1 cellular context compared by ENCODE assay signal in the genomic region with DNA sequence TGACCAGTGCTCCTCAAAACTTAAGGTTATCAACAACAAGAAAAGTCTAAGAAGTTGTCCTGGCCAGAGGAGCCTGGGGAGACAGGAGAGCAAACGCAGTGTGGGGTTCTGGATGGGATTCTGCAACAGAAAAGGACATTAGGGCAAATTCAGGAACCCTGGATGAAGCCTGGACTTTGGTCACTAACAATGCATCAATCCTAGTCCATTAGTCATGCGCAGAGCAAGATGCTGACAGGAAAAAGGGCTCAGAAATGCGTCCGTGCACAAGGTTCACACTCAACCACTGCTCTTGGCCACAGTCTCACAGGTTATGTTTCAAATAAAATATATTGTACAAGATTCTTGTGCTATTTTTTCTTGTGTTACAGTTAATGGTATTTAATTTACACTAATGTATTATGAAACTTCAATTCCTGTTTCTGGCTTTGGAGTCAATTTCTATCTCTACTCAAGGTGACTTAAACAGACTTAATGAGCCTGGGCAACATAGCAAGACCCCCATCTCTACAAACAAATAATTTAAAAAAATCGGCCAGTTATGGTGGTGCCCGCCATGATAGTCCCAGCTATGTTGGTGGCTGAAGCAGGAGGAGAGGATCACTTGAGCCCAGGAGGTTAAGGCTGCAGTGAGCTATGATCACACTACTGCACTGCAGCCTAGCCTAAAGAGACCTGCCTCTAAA.
TF ChIP-seq lines count a peak whose summit lies in the region.

No MANE protein-coding gene starts in this region.

TF ChIP-seq in HepG2, 621 proteins besides CTCF, POLR2A, EP300 and RAD21 (continued from another document and continues in another):
- TF ChIP-seq HDAC1 (CRISPR knock-in tag; IDR thresholded peaks at IDR 0.05) (peak; percentile 25; the same call in 1 of the 2 replicates), ELF3 (CRISPR knock-in tag; IDR thresholded peaks at IDR 0.05) (peak; percentile 41; the same call in 1 of the 2 replicates), MED13 (CRISPR knock-in tag; IDR thresholded peaks at IDR 0.05) (no peak), ZNF44 (CRISPR knock-in tag; IDR thresholded peaks at IDR 0.05) (no peak), MEIS2 (CRISPR knock-in tag; IDR thresholded peaks at IDR 0.05) (0 out of 2 replicates have a peak, but pooled peaks have one; percentile 45), DR1 (CRISPR knock-in tag; IDR thresholded peaks at IDR 0.05) (no peak), ASH2L (IDR thresholded peaks at IDR 0.05; ENCODE audit: insufficient read length, low read depth, low read length) (peak; percentile 26), ZNF772 (CRISPR knock-in tag; IDR thresholded peaks at IDR 0.05) (no peak), ELF1 (CRISPR knock-in tag; IDR thresholded peaks at IDR 0.05) (0 out of 2 replicates have a peak, but pooled peaks have one; percentile 37), ZFP41 (CRISPR knock-in tag; IDR thresholded peaks at IDR 0.05; ENCODE audit: borderline replicate concordance) (no peak), KDM1A (CRISPR knock-in tag; IDR thresholded peaks at IDR 0.05) (peak; percentile 39; the same call in 1 of the 2 replicates), IRF2 (CRISPR knock-in tag; IDR thresholded peaks at IDR 0.05) (peak; percentile 45; the same call in 1 of the 2 replicates), ZNF354B (CRISPR knock-in tag; IDR thresholded peaks at IDR 0.05) (no peak), EZH2 (conservative IDR thresholded peaks at IDR 0.05; ENCODE audit: low read depth, low read length) (no peak), ZNF891 (CRISPR knock-in tag; IDR thresholded peaks at IDR 0.05) (no peak), XRCC5 (optimal IDR thresholded peaks at IDR 0.05; ENCODE audit: low read length) (peak; percentile 38), HOXA5 (CRISPR knock-in tag; IDR thresholded peaks at IDR 0.05) (peak; percentile 60; the same call in 1 of the 2 replicates), ZNF766 (CRISPR knock-in tag; IDR thresholded peaks at IDR 0.05; ENCODE audit: borderline replicate concordance) (no peak), ZFP36L2 (CRISPR knock-in tag; IDR thresholded peaks at IDR 0.05) (no peak), ZNF501 (CRISPR knock-in tag; IDR thresholded peaks at IDR 0.05) (0 out of 2 replicates have a peak, but pooled peaks have one; percentile 0), PITX1 (CRISPR knock-in tag; IDR thresholded peaks at IDR 0.05) (0 out of 2 replicates have a peak, but pooled peaks have one; percentile 28), NFKB2 (CRISPR knock-in tag; IDR thresholded peaks at IDR 0.05; ENCODE audit: borderline replicate concordance) (no peak), SPEN (CRISPR knock-in tag; IDR thresholded peaks at IDR 0.05; ENCODE audit: low read depth) (peak; percentile 26; the same call in 1 of the 2 replicates), FOXO1 (CRISPR knock-in tag; IDR thresholded peaks at IDR 0.05) (no peak), ZNF446 (CRISPR knock-in tag; IDR thresholded peaks at IDR 0.05) (no peak), ZNF644 (CRISPR knock-in tag; IDR thresholded peaks at IDR 0.05; ENCODE audit: low read depth) (peak; percentile 56; the same call in 1 of the 2 replicates), ZNF724P (CRISPR knock-in tag; IDR thresholded peaks at IDR 0.05; ENCODE audit: borderline replicate concordance) (no peak), ELF4 (CRISPR knock-in tag; IDR thresholded peaks at IDR 0.05; ENCODE audit: borderline replicate concordance) (0 out of 2 replicates have a peak, but pooled peaks have one; percentile 16)
- TF ChIP-seq, protein P1, sequence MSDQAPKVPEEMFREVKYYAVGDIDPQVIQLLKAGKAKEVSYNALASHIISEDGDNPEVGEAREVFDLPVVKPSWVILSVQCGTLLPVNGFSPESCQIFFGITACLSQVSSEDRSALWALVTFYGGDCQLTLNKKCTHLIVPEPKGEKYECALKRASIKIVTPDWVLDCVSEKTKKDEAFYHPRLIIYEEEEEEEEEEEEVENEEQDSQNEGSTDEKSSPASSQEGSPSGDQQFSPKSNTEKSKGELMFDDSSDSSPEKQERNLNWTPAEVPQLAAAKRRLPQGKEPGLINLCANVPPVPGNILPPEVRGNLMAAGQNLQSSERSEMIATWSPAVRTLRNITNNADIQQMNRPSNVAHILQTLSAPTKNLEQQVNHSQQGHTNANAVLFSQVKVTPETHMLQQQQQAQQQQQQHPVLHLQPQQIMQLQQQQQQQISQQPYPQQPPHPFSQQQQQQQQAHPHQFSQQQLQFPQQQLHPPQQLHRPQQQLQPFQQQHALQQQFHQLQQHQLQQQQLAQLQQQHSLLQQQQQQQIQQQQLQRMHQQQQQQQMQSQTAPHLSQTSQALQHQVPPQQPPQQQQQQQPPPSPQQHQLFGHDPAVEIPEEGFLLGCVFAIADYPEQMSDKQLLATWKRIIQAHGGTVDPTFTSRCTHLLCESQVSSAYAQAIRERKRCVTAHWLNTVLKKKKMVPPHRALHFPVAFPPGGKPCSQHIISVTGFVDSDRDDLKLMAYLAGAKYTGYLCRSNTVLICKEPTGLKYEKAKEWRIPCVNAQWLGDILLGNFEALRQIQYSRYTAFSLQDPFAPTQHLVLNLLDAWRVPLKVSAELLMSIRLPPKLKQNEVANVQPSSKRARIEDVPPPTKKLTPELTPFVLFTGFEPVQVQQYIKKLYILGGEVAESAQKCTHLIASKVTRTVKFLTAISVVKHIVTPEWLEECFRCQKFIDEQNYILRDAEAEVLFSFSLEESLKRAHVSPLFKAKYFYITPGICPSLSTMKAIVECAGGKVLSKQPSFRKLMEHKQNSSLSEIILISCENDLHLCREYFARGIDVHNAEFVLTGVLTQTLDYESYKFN (CRISPR knock-in tag; conservative IDR thresholded peaks at IDR 0.05) = peak; percentile 75
- TF ChIP-seq, protein P2, sequence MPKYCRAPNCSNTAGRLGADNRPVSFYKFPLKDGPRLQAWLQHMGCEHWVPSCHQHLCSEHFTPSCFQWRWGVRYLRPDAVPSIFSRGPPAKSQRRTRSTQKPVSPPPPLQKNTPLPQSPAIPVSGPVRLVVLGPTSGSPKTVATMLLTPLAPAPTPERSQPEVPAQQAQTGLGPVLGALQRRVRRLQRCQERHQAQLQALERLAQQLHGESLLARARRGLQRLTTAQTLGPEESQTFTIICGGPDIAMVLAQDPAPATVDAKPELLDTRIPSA (CRISPR knock-in tag; IDR thresholded peaks at IDR 0.05; ENCODE audit: borderline replicate concordance) = no peak
- TF ChIP-seq, protein P3, sequence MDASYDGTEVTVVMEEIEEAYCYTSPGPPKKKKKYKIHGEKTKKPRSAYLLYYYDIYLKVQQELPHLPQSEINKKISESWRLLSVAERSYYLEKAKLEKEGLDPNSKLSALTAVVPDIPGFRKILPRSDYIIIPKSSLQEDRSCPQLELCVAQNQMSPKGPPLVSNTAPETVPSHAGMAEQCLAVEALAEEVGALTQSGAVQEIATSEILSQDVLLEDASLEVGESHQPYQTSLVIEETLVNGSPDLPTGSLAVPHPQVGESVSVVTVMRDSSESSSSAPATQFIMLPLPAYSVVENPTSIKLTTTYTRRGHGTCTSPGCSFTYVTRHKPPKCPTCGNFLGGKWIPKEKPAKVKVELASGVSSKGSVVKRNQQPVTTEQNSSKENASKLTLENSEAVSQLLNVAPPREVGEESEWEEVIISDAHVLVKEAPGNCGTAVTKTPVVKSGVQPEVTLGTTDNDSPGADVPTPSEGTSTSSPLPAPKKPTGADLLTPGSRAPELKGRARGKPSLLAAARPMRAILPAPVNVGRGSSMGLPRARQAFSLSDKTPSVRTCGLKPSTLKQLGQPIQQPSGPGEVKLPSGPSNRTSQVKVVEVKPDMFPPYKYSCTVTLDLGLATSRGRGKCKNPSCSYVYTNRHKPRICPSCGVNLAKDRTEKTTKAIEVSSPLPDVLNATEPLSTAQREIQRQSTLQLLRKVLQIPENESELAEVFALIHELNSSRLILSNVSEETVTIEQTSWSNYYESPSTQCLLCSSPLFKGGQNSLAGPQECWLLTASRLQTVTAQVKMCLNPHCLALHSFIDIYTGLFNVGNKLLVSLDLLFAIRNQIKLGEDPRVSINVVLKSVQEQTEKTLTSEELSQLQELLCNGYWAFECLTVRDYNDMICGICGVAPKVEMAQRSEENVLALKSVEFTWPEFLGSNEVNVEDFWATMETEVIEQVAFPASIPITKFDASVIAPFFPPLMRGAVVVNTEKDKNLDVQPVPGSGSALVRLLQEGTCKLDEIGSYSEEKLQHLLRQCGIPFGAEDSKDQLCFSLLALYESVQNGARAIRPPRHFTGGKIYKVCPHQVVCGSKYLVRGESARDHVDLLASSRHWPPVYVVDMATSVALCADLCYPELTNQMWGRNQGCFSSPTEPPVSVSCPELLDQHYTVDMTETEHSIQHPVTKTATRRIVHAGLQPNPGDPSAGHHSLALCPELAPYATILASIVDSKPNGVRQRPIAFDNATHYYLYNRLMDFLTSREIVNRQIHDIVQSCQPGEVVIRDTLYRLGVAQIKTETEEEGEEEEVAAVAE (CRISPR knock-in tag; IDR thresholded peaks at IDR 0.05; ENCODE audit: borderline replicate concordance) = no peak
- TF ChIP-seq, protein P4, sequence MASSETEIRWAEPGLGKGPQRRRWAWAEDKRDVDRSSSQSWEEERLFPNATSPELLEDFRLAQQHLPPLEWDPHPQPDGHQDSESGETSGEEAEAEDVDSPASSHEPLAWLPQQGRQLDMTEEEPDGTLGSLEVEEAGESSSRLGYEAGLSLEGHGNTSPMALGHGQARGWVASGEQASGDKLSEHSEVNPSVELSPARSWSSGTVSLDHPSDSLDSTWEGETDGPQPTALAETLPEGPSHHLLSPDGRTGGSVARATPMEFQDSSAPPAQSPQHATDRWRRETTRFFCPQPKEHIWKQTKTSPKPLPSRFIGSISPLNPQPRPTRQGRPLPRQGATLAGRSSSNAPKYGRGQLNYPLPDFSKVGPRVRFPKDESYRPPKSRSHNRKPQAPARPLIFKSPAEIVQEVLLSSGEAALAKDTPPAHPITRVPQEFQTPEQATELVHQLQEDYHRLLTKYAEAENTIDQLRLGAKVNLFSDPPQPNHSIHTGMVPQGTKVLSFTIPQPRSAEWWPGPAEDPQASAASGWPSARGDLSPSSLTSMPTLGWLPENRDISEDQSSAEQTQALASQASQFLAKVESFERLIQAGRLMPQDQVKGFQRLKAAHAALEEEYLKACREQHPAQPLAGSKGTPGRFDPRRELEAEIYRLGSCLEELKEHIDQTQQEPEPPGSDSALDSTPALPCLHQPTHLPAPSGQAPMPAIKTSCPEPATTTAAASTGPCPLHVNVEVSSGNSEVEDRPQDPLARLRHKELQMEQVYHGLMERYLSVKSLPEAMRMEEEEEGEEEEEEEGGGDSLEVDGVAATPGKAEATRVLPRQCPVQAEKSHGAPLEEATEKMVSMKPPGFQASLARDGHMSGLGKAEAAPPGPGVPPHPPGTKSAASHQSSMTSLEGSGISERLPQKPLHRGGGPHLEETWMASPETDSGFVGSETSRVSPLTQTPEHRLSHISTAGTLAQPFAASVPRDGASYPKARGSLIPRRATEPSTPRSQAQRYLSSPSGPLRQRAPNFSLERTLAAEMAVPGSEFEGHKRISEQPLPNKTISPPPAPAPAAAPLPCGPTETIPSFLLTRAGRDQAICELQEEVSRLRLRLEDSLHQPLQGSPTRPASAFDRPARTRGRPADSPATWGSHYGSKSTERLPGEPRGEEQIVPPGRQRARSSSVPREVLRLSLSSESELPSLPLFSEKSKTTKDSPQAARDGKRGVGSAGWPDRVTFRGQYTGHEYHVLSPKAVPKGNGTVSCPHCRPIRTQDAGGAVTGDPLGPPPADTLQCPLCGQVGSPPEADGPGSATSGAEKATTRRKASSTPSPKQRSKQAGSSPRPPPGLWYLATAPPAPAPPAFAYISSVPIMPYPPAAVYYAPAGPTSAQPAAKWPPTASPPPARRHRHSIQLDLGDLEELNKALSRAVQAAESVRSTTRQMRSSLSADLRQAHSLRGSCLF (CRISPR knock-in tag; IDR thresholded peaks at IDR 0.05; ENCODE audit: borderline replicate concordance) = no peak
- TF ChIP-seq, protein P5, sequence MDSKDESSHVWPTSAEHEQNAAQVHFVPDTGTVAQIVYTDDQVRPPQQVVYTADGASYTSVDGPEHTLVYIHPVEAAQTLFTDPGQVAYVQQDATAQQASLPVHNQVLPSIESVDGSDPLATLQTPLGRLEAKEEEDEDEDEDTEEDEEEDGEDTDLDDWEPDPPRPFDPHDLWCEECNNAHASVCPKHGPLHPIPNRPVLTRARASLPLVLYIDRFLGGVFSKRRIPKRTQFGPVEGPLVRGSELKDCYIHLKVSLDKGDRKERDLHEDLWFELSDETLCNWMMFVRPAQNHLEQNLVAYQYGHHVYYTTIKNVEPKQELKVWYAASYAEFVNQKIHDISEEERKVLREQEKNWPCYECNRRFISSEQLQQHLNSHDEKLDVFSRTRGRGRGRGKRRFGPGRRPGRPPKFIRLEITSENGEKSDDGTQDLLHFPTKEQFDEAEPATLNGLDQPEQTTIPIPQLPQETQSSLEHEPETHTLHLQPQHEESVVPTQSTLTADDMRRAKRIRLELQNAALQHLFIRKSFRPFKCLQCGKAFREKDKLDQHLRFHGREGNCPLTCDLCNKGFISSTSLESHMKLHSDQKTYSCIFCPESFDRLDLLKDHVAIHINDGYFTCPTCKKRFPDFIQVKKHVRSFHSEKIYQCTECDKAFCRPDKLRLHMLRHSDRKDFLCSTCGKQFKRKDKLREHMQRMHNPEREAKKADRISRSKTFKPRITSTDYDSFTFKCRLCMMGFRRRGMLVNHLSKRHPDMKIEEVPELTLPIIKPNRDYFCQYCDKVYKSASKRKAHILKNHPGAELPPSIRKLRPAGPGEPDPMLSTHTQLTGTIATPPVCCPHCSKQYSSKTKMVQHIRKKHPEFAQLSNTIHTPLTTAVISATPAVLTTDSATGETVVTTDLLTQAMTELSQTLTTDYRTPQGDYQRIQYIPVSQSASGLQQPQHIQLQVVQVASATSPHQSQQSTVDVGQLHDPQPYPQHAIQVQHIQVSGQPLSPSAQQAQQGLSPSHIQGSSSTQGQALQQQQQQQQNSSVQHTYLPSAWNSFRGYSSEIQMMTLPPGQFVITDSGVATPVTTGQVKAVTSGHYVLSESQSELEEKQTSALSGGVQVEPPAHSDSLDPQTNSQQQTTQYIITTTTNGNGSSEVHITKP (CRISPR knock-in tag; IDR thresholded peaks at IDR 0.05; ENCODE audit: low read depth) = no peak
- TF ChIP-seq, protein P6, sequence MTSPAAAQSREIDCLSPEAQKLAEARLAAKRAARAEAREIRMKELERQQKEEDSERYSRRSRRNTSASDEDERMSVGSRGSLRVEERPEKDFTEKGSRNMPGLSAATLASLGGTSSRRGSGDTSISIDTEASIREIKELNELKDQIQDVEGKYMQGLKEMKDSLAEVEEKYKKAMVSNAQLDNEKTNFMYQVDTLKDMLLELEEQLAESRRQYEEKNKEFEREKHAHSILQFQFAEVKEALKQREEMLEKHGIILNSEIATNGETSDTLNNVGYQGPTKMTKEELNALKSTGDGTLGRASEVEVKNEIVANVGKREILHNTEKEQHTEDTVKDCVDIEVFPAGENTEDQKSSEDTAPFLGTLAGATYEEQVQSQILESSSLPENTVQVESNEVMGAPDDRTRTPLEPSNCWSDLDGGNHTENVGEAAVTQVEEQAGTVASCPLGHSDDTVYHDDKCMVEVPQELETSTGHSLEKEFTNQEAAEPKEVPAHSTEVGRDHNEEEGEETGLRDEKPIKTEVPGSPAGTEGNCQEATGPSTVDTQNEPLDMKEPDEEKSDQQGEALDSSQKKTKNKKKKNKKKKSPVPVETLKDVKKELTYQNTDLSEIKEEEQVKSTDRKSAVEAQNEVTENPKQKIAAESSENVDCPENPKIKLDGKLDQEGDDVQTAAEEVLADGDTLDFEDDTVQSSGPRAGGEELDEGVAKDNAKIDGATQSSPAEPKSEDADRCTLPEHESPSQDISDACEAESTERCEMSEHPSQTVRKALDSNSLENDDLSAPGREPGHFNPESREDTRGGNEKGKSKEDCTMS (CRISPR knock-in tag; conservative IDR thresholded peaks at IDR 0.05) = no peak
- TF ChIP-seq, protein P7, sequence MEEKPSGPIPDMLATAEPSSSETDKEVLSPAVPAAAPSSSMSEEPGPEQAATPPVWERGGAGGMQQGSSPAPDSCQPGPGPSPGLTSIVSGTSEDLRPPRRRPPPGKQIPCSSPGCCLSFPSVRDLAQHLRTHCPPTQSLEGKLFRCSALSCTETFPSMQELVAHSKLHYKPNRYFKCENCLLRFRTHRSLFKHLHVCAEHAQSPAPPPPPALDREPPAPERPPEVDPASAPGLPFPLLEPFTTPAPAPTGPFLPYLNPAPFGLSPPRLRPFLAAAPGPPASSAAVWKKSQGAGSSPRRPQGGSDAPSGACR (CRISPR knock-in tag; IDR thresholded peaks at IDR 0.05) = no peak
